Comparison of ENCODE assay signal across 8 cellular contexts in the genomic region with DNA sequence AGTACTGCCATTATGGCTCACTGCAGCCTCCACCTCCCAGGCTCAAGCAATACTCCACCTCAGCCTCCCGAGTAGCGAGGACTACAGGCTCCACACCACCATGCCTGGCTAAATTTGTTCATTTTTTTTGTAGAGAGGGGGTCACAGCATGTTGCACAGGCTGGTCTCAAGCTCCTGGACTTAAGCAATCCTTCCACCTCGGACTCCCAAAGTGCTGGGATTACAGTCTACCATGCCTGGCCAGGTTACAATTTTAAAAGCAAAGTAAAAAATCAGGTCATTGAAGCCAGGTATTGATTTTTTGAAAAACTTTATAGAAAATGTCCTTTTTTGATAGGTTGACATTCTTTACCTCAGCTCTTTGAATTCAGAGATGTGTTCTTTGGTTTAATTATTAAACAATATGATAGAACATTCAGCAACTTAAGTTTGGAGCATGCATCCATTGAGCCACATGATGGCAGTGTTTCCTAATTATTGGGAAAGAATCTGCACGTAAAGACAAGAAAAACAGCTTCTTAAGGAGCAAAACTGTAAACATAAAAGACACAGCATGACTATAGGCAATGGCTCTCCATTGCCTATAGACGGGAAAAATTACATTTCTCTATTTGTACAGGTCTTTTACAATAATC. TPM values are rescaled to one million over a fixed set of nuclear protein-coding genes. Genes with fewer than 3 reads are reported as not detected.
DNase-seq lines count a peak whose midpoint lies in the region; ATAC-seq and TF ChIP-seq lines count a peak whose summit lies in the region.

No MANE protein-coding gene starts in this region.

- POLR2A ChIA-PET in CD4-positive, alpha-beta T cell (lab: Charles Lee): interaction anchor here (0.7 to 2.6 kb wide), 27 partner anchors 8 to 661 kb away, joined by 3 to 65 read pairs (median 5); a partner anchor contains a TSS

- H3K36me3 Mint-ChIP-seq in CD4-positive, alpha-beta T cell (ENCODE audit: low read depth): no peaks in the 10 kb centered on the region
- no peaks in the 10 kb centered on the region for H3K36me3 Mint-ChIP-seq in progenitor cell of endocrine pancreas (ENCODE audit: insufficient read depth)

- WGBS in gastroesophageal sphincter (ENCODE audit: low coverage in 1 of 2), 2 donors: 0 to 24% methylated on average over 2 to 4 of the region's 5 CpGs

- no peaks in the 10 kb centered on the region for H3K36me3 ChIP-seq in adipocyte (ENCODE audit: control insufficient read depth, insufficient read depth, low read length, severe bottlenecking)
- H3K36me3 ChIP-seq in gastroesophageal sphincter: no peaks in the 10 kb centered on the region

- H3K4me3 Mint-ChIP-seq in CD4-positive, alpha-beta T cell: peak overlapping the region; percentile 90
- H3K4me3 Mint-ChIP-seq in progenitor cell of endocrine pancreas (ENCODE audit: low read depth): peak overlapping the region; percentile 39

- H3K9me3 ChIP-seq in CD4-positive, alpha-beta T cell (ENCODE audit: control insufficient read depth, low read length): no peaks in the 10 kb centered on the region
- H3K9me3 ChIP-seq in adipocyte (ENCODE audit: control insufficient read depth, low read length): no peaks in the 10 kb centered on the region
- H3K9me3 ChIP-seq in gastroesophageal sphincter: no peaks in the 10 kb centered on the region

- no peaks in the 10 kb centered on the region for H3K27me3 ChIP-seq in CD4-positive, alpha-beta T cell (ENCODE audit: control insufficient read depth, insufficient read depth, low read length)
- H3K27me3 ChIP-seq in adipocyte (replicated peaks; ENCODE audit: control insufficient read depth, insufficient read depth, low read length) (peaks cover 30% of the 10 kb centered on the region), gastroesophageal sphincter (peaks cover 84% of the 10 kb centered on the region)

- intact Hi-C loops in CD4-positive, alpha-beta T cell (cut with DNase I, micrococcal nuclease): loop anchor here (1.0 to 10.0 kb wide), 10 partner anchors 87 to 639 kb away; a partner anchor contains a TSS

- H3K27me3 Mint-ChIP-seq in CD4-positive, alpha-beta T cell: no peaks in the 10 kb centered on the region
- peaks cover 38% of the 10 kb centered on the region for H3K27me3 Mint-ChIP-seq in progenitor cell of endocrine pancreas

- peaks cover 44% of the 10 kb centered on the region for H3K4me1 Mint-ChIP-seq in CD4-positive, alpha-beta T cell (ENCODE audit: low read depth)
- peaks cover 25% of the 10 kb centered on the region for H3K4me1 Mint-ChIP-seq in progenitor cell of endocrine pancreas (ENCODE audit: low read depth)

- no peaks in the 10 kb centered on the region for H3K9me3 Mint-ChIP-seq in CD4-positive, alpha-beta T cell
- H3K9me3 Mint-ChIP-seq in progenitor cell of endocrine pancreas (ENCODE audit: low read depth): no peaks in the 10 kb centered on the region

- ATAC-seq in CD4-positive, alpha-beta T cell (ENCODE audit: poor library complexity): peak; percentile 53
- ATAC-seq in gastroesophageal sphincter: peak; percentile 27
- no peak for ATAC-seq in GM21423 (IDR thresholded peaks at IDR 0.05; ENCODE audit: unreplicated experiment)

- H3K4me1 ChIP-seq in adipocyte (ENCODE audit: control insufficient read depth, insufficient read depth, low read length) (peaks cover 10% of the 10 kb centered on the region), gastroesophageal sphincter (peaks cover 0 to 45% (median 25%) of the 10 kb centered on the region in 3 donors)

- TF ChIP-seq EP300 in gastroesophageal sphincter (IDR thresholded peaks at IDR 0.05): no peak

- H3K4me3 ChIP-seq in adipocyte (ENCODE audit: low read length) (no peak overlapping the region), gastroesophageal sphincter (peak overlapping the region in 1 of 2 donors; percentile 31)

- TF ChIP-seq CTCF in CD4-positive, alpha-beta T cell (IDR thresholded peaks at IDR 0.05): peak; percentile 80
- TF ChIP-seq CTCF in gastroesophageal sphincter (IDR thresholded peaks at IDR 0.05): peak in 3 of 4 experiments; percentile 73 to 76 (median 74)
- TF ChIP-seq CTCF in progenitor cell of endocrine pancreas (IDR thresholded peaks at IDR 0.05; ENCODE audit: unreplicated experiment): peak; percentile 91

- peak overlapping the region; percentile 94 for H3K27ac Mint-ChIP-seq in CD4-positive, alpha-beta T cell
- H3K27ac Mint-ChIP-seq in progenitor cell of endocrine pancreas: peak overlapping the region; percentile 92

- peak overlapping the region; percentile 64 for H3K27ac ChIP-seq in CD4-positive, alpha-beta T cell (ENCODE audit: low read depth, low read length)
- peak overlapping the region in 2 of 4 donors; percentile 44 to 60 for H3K27ac ChIP-seq in gastroesophageal sphincter

- DNase-seq in CD4-positive, alpha-beta T cell: peak in 3 of 10 experiments; percentile 16 to 36 (median 33)
- DNase-seq in HCEC 1CT (peak; percentile 59), NCI-H82 (lab: John Stamatoyannopoulos, UW) (peak; percentile 78), adipocyte (ENCODE audit: low read depth) (peak; percentile 89), progenitor cell of endocrine pancreas (ENCODE audit: low spot score, unreplicated experiment) (no peak), HuH-7.5 (ENCODE audit: low spot score) (no peak)

- CTCF ChIA-PET in CD4-positive, alpha-beta T cell (lab: Charles Lee): interaction anchor here (0.7 to 2.9 kb wide), 19 partner anchors 10 to 543 kb away, joined by 3 to 77 read pairs (median 5); a partner anchor contains a TSS

- no peak for TF ChIP-seq POLR2A in gastroesophageal sphincter (IDR thresholded peaks at IDR 0.05)

- H3K9ac ChIP-seq in adipocyte (ENCODE audit: low read length): no peak overlapping the region

RNA-seq across cellular contexts. Expression of a gene that starts 1.7 kb away (rescaled TPM):
- total RNA-seq in CD4-positive, alpha-beta T cell: 1 to 10 TPM; 1.1 to 1.4 TPM
- under 1 TPM in 3 of 4 donors, not detected in 1; 0.32 to 0.54 (median 0.39) TPM for total RNA-seq in gastroesophageal sphincter
- 0.84 and 1.4 TPM in 2 replicates for total RNA-seq in progenitor cell of endocrine pancreas

RNA-seq across cellular contexts. Expression of a gene that starts 9.8 kb away (rescaled TPM):
- 1 to 10 TPM; 2.3 to 2.4 TPM for total RNA-seq in CD4-positive, alpha-beta T cell
- total RNA-seq in gastroesophageal sphincter: under 1 TPM in 3 of 4 donors, not detected in 1; 0.58 to 0.81 (median 0.72) TPM
- 19.6 and 20.3 TPM in 2 replicates for total RNA-seq in progenitor cell of endocrine pancreas

RNA-seq across cellular contexts. Expression of a gene that starts 22.8 kb away (rescaled TPM):
- not detected for total RNA-seq in CD4-positive, alpha-beta T cell
- total RNA-seq in gastroesophageal sphincter (1 to 10 TPM in 3 of 4 donors, under 1 TPM in 1; 0.93 to 3.9 (median 3.3) TPM), progenitor cell of endocrine pancreas (0.09 TPM in 1 of 2 replicates, not detected in the other)

RNA-seq across cellular contexts. Expression of a gene that starts 33.2 kb away (rescaled TPM):
- total RNA-seq in CD4-positive, alpha-beta T cell: 10 to 100 TPM; 96.8 to 98.9 TPM
- 100 to 1,000 TPM; 150 to 211 (median 170) TPM for total RNA-seq in gastroesophageal sphincter
- 168 and 178 TPM in 2 replicates for total RNA-seq in progenitor cell of endocrine pancreas

RNA-seq across cellular contexts. Expression of a gene that starts 34.4 kb away (rescaled TPM):
- under 1 TPM; 0.59 to 0.96 TPM for total RNA-seq in CD4-positive, alpha-beta T cell
- total RNA-seq in gastroesophageal sphincter: 10 to 100 TPM in 2 of 4 donors, 1 to 10 TPM in 2; 3.8 to 25.6 (median 11.3) TPM
- not detected in 2 replicates for total RNA-seq in progenitor cell of endocrine pancreas

Comparison
In these comparisons a context has a peak if more than half of its experiments do, and no peak if none do; other contexts are left out.
1. DNase-seq: peak in HCEC 1CT (single experiment), NCI-H82 (single experiment) and adipocyte (single experiment); none in progenitor cell of endocrine pancreas (single experiment) and HuH-7.5 (single experiment).
2. Peak in every context shown above with its lines, with median percentiles within 50 percentile points of each other: CTCF ChIP-seq.